Comparison of ENCODE assay signal across 2 cellular contexts in genomic region chr2:177944530-177944929, GRCh38.
DNase-seq lines count a peak whose midpoint lies in the region; ATAC-seq, FAIRE-seq and TF ChIP-seq lines count a peak whose summit lies in the region.
"Not testable (repeated sequence)": the region's sequence is repeated elsewhere in the genome, so short reads cannot be mapped to it uniquely, and the experiment has no call there.

No MANE protein-coding gene starts in this region.

- not testable (repeated sequence) for BruUV-seq in K562 (replicated peaks; lab: Mats Ljungman, UMichigan); HepG2 (replicated peaks; lab: Mats Ljungman, UMichigan)

- FAIRE-seq in K562 (lab: Jason Lieb, UNC); HepG2 (lab: Jason Lieb, UNC): not testable (repeated sequence)

- TF ChIP-seq RAD21 in K562 (CRISPR knock-in tag; conservative IDR thresholded peaks at IDR 0.05 in 1 of 2, IDR thresholded peaks at IDR 0.05 in 1 of 2); HepG2 (CRISPR knock-in tag; IDR thresholded peaks at IDR 0.05): not testable (repeated sequence)

- intact Hi-C loops in K562 (cut with micrococcal nuclease); HepG2 (cut with micrococcal nuclease; ENCODE audit: unreplicated experiment): not testable (repeated sequence)

- CTCF ChIA-PET in K562 (lab: Yijun Ruan, JAX; ENCODE audit: low intra/inter-chr PET ratio); HepG2 (lab: Yijun Ruan, JAX; ENCODE audit: low intra/inter-chr PET ratio, low total read pairs): not testable (repeated sequence)

- not testable (repeated sequence) for H3K27ac ChIP-seq in K562 (ENCODE audit: extremely low read depth, low read depth, low read length); HepG2 (ENCODE audit: extremely low read length, insufficient read depth, low read length)

- POLR2A ChIA-PET in K562 (lab: Yijun Ruan, JAX); HepG2 (lab: Yijun Ruan, JAX): not testable (repeated sequence)

- H3K4me2 ChIP-seq in K562 (ENCODE audit: insufficient read depth, low read length); HepG2 (ENCODE audit: low read depth, low read length): not testable (repeated sequence)

- in situ Hi-C loops in K562 (cut with MboI); HepG2 (cut with HindIII; ENCODE audit: extremely low pct_ligation_motif_present, low pct_unique_long_range_greater_than_20kb): not testable (repeated sequence)

- H4K20me1 ChIP-seq in K562 (replicated peaks; ENCODE audit: control insufficient read depth, insufficient read depth, low read length); HepG2 (ENCODE audit: insufficient read depth, low read length): not testable (repeated sequence)

- TF ChIP-seq EP300 in K562 (IDR thresholded peaks at IDR 0.05; ENCODE audit: low read length); HepG2 (IDR thresholded peaks at IDR 0.05; ENCODE audit: low read depth in 2 of 2, low read length in 2 of 2); HepG2 (CRISPR knock-in tag; IDR thresholded peaks at IDR 0.05; ENCODE audit: borderline replicate concordance): not testable (repeated sequence)

- not testable (repeated sequence) for H3K9me3 ChIP-seq in K562 (replicated peaks; ENCODE audit: control insufficient read depth, insufficient read depth, low read depth, low read length); HepG2 (ENCODE audit: low read length)

- H3K79me2 ChIP-seq in K562 (ENCODE audit: control insufficient read depth, insufficient read depth, low read length); HepG2 (ENCODE audit: insufficient read depth, low read length): not testable (repeated sequence)

- H3K36me3 ChIP-seq in K562 (ENCODE audit: control insufficient read depth, insufficient read depth, low read length); HepG2 (replicated peaks in 1 of 2; ENCODE audit: control insufficient read depth in 1 of 2, insufficient read depth in 2 of 2, low read length in 2 of 2): not testable (repeated sequence)

- not testable (repeated sequence) for H3K4me3 ChIP-seq in K562; HepG2 (replicated peaks in 1 of 3; ENCODE audit: insufficient read depth in 1 of 3, low read depth in 2 of 3, low read length in 3 of 3)

- H3K4me1 ChIP-seq in K562 (replicated peaks in 1 of 2; ENCODE audit: control insufficient read depth in 2 of 2, insufficient read depth in 2 of 2, low read length in 2 of 2); HepG2 (ENCODE audit: insufficient read depth, low read length): not testable (repeated sequence)

- H3K9me1 ChIP-seq in K562 (ENCODE audit: control insufficient read depth, insufficient read depth, low read length), result not testable (repeated sequence)

- DNase-seq in K562 (ENCODE audit: extremely low read depth in 1 of 4, low spot score in 3 of 4); HepG2 (ENCODE audit: low spot score): not testable (repeated sequence)

- not testable (repeated sequence) for H2AFZ ChIP-seq in K562 (ENCODE audit: low read depth, low read length); HepG2 (ENCODE audit: low read length)

- 0 out of 3 replicates have a peak, but pooled peaks have one; percentile 26 for ATAC-seq in K562
- ATAC-seq in HepG2, result not testable (repeated sequence)

- TF ChIP-seq POLR2A in K562 (conservative IDR thresholded peaks at IDR 0.05); HepG2 (IDR thresholded peaks at IDR 0.05; ENCODE audit: insufficient read depth in 1 of 2, low read depth in 2 of 2, low read length in 2 of 2): not testable (repeated sequence)

- H3K27me3 ChIP-seq in K562 (ENCODE audit: control insufficient read depth in 2 of 2, insufficient read depth in 2 of 2, low read length in 2 of 2); HepG2 (ENCODE audit: control insufficient read depth in 1 of 2, insufficient read depth in 2 of 2, low read length in 2 of 2): not testable (repeated sequence)

- 29% methylated on average over 9 of the region's 14 CpGs for WGBS in K562 (ENCODE audit: insufficient coverage, low coverage, missing lambda C conversion rate)
- 86% methylated on average over 14 of the region's 14 CpGs for WGBS in HepG2 (ENCODE audit: low lambda C conversion rate)

- not testable (repeated sequence) for TF ChIP-seq CTCF in K562 (IDR thresholded peaks at IDR 0.05 in 2 of 3, conservative IDR thresholded peaks at IDR 0.05 in 1 of 3; ENCODE audit: insufficient read depth in 2 of 3, low read depth in 1 of 3, low read length in 3 of 3); HepG2 (CRISPR knock-in tag; IDR thresholded peaks at IDR 0.05)

- H3K9ac ChIP-seq in K562 (ENCODE audit: insufficient read depth in 1 of 2, low read depth in 2 of 2, low read length in 2 of 2); HepG2 (ENCODE audit: insufficient read depth, low read depth, low read length): not testable (repeated sequence)

TF ChIP-seq in K562, 482 proteins besides CTCF, POLR2A, EP300 and RAD21:
- TF ChIP-seq CEBPG (CRISPR knock-in tag; IDR thresholded peaks at IDR 0.05), result not testable (repeated sequence)
- TF ChIP-seq CEBPG (tag; conservative IDR thresholded peaks at IDR 0.05 in 1 of 2, IDR thresholded peaks at IDR 0.05 in 1 of 2), result 0 out of 4 replicates have a peak, but pooled peaks of 1 of the 2 experiments have one; percentile 44
- TF ChIP-seq PCBP1 (IDR thresholded peaks at IDR 0.05; ENCODE audit: low read depth, low read length, poor library complexity, severe bottlenecking), result peak; percentile 76

TF ChIP-seq in HepG2, 621 proteins besides CTCF, POLR2A, EP300 and RAD21:
- TF ChIP-seq HNRNPK (IDR thresholded peaks at IDR 0.05; ENCODE audit: low read depth, low read length, poor library complexity, severe bottlenecking) (peak; percentile 70), PCBP1 (IDR thresholded peaks at IDR 0.05; ENCODE audit: borderline replicate concordance, low read depth, low read length) (0 out of 2 replicates have a peak, but pooled peaks have one; percentile 42)
